Comparison of ENCODE assay signal across 1 cellular context in genomic region chr17:75776399-75777242, GRCh38.
TF ChIP-seq lines count a peak whose summit lies in the region.

No MANE protein-coding gene starts in this region.

TF ChIP-seq in A549, 52 proteins besides CTCF, POLR2A, EP300 and RAD21 (continued from another document):
- TF ChIP-seq HOXA7 (CRISPR knock-in tag; IDR thresholded peaks at IDR 0.05) (peak; percentile 82), HDAC2 (IDR thresholded peaks at IDR 0.05) (no peak), FOXS1 (CRISPR knock-in tag; IDR thresholded peaks at IDR 0.05) (no peak), ZSCAN20 (CRISPR knock-in tag; IDR thresholded peaks at IDR 0.05) (no peak)
- TF ChIP-seq, protein P1, sequence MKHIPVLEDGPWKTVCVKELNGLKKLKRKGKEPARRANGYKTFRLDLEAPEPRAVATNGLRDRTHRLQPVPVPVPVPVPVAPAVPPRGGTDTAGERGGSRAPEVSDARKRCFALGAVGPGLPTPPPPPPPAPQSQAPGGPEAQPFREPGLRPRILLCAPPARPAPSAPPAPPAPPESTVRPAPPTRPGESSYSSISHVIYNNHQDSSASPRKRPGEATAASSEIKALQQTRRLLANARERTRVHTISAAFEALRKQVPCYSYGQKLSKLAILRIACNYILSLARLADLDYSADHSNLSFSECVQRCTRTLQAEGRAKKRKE (CRISPR knock-in tag; IDR thresholded peaks at IDR 0.05; ENCODE audit: low read depth), result no peak
